ENCODE assay signal across 1 cellular context in the genomic region with DNA sequence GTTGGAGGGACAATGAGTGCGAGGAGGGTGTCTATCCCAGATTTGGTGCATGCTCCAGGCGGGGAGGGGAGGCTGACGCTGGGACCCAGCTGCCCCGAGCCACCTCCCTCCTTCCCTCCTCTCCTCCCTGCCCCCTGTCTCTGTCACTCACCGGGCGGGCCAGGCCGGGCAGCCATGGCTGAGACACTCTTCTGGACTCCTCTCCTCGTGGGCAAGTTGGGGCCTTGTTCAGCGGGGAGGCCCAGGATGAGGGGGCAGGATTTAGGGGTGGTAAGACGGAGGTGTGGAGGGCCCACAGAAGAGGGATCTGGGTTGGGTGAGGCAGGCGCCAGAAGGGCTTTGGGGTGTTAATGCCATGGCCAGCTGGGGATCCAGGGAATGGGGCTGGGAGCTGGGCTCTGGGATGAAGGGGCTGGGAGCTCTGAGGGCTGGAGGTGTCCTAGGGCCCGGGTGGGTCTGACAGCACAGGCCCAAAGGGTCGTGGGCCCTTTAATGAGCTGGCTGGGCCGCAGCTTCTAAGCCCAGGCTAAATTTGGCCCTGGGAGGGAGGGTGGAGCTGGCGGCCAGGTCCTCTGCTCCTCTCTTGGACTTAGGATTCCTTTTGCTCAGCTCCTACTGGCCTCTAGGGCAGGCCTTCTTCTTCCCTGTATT.
TF ChIP-seq lines count a peak whose summit lies in the region.

A gene (plus strand): TSS at position 139 of the 651 bp plus-strand sequence. CDS start 36 bp downstream, at position 175.

TF ChIP-seq in HepG2, 621 proteins besides CTCF, POLR2A, EP300 and RAD21:
- no peak for TF ChIP-seq FIP1L1 (IDR thresholded peaks at IDR 0.05; ENCODE audit: borderline replicate concordance, insufficient read depth, low read depth, low read length)
- no peak for TF ChIP-seq ZNF124 (CRISPR knock-in tag; IDR thresholded peaks at IDR 0.05)
- peak; percentile 84; the same call in 1 of the 2 replicates for TF ChIP-seq PCBP1 (IDR thresholded peaks at IDR 0.05; ENCODE audit: borderline replicate concordance, low read depth, low read length)
TF ChIP-seq in HepG2: peak in this region for 1.
